ENCODE assay signal across 14 cellular contexts in genomic region chr9:91211414-91211813, GRCh38.
A peak's percentile ranks its signal among the peaks of the same experiment; 100 is the strongest.
DNase-seq lines count a peak whose midpoint lies in the region; ATAC-seq, FAIRE-seq and TF ChIP-seq lines count a peak whose summit lies in the region.
"Had no signal": no experiment of that assay in that cellular context is flagged by ENCODE, and none has a peak within 500 bp of the region (broad histone marks: within the 10 kb centered on the region; RNA-seq: fewer than 3 reads in every experiment).

No MANE protein-coding gene starts in this region.

- TF ChIP-seq CTCF in A549 (IDR thresholded peaks at IDR 0.05) (no peak), HCT116 (IDR thresholded peaks at IDR 0.05 in 2 of 3, conservative IDR thresholded peaks at IDR 0.05 in 1 of 3; ENCODE audit: borderline replicate concordance in 1 of 3, insufficient read depth in 1 of 3, low read depth in 2 of 3, low read length in 2 of 3) (no peak), body of pancreas (IDR thresholded peaks at IDR 0.05) (no peak), mesothelial cell of epicardium (IDR thresholded peaks at IDR 0.05; ENCODE audit: unreplicated experiment) (no peak), A673 (conservative IDR thresholded peaks at IDR 0.05; ENCODE audit: low read depth, low read length) (no peak), thyroid gland (IDR thresholded peaks at IDR 0.05) (no peak)

- H3K4me1 Mint-ChIP-seq in mesothelial cell of epicardium, result peaks cover 27% of the 10 kb centered on the region

- no peaks in the 10 kb centered on the region for H3K9me2 ChIP-seq in HCT116 (ENCODE audit: insufficient read depth)

- H3K36me3 ChIP-seq in HCT116 (ENCODE audit: control insufficient read depth in 1 of 2, insufficient read depth in 2 of 2, low read length in 2 of 2) (no peaks in the 10 kb centered on the region), body of pancreas (replicated peaks in 1 of 2; ENCODE audit: insufficient read depth in 1 of 2, low read depth in 2 of 2) (no peaks in the 10 kb centered on the region), A673 (ENCODE audit: insufficient read depth, low read length, poor library complexity, severe bottlenecking) (no peaks in the 10 kb centered on the region), thyroid gland (no peaks in the 10 kb centered on the region)
- H3K36me3 ChIP-seq: ovary, SJSA1 had no signal

- intact Hi-C loops in HCT116 (cut with micrococcal nuclease), result no loop called here
- intact Hi-C loops in body of pancreas (cut with DNase I), result no loop called here
- intact Hi-C loops in A673 (cut with micrococcal nuclease; ENCODE audit: unreplicated experiment), result no loop called here
- intact Hi-C loops in thyroid gland (cut with DNase I), result no loop called here

- 53% methylated on average over 7 of the region's 7 CpGs for WGBS in A549 (ENCODE audit: missing lambda C conversion rate)
- 17 to 29% methylated on average over 7 of the region's 7 CpGs for WGBS in body of pancreas, 2 donors
- WGBS in thyroid gland, 2 donors, result 93 to 95% methylated on average over 7 of the region's 7 CpGs

- H3K27me3 Mint-ChIP-seq in mesothelial cell of epicardium (ENCODE audit: low read depth), result no peaks in the 10 kb centered on the region
- H3K27me3 Mint-ChIP-seq: B cell had no signal

- CTCF ChIA-PET in A549 (lab: Yijun Ruan, JAX), result interaction anchor here (1.1 kb wide), 1 partner anchor 214 kb away, joined by 3 read pairs; no protein-coding TSS in a partner anchor
- CTCF ChIA-PET in HCT116 (lab: Charles Lee), result no interaction called here
- CTCF ChIA-PET in A673 (lab: Charles Lee), result no interaction called here

- H3K4me2 ChIP-seq in A549 (peak overlapping the region; percentile 44), HCT116 (ENCODE audit: low read length) (no peak overlapping the region)

- H3K4me1 ChIP-seq in A549 (peaks cover 23% of the 10 kb centered on the region), HCT116 (ENCODE audit: control insufficient read depth in 1 of 2, insufficient read depth in 2 of 2, low read length in 2 of 2) (peaks cover 2 to 24% of the 10 kb centered on the region in 2 experiments; a peak in 2 of 4 replicates), body of pancreas (peaks cover 68% of the 10 kb centered on the region), A673 (ENCODE audit: insufficient read depth, low read length, poor library complexity, severe bottlenecking) (no peaks in the 10 kb centered on the region), thyroid gland (peaks cover 12 to 20% of the 10 kb centered on the region in 2 donors)

- H4K20me1 ChIP-seq in HCT116 (ENCODE audit: insufficient read depth), result no peaks in the 10 kb centered on the region

- DNase-seq in A549 (ENCODE audit: low read depth in 1 of 2, low spot score in 1 of 2), result no peak
- DNase-seq in HCT116 (ENCODE audit: low read depth, low spot score), result no peak
- peak; percentile 54 to 73 (median 60) for DNase-seq in body of pancreas
- DNase-seq in mesothelial cell of epicardium (ENCODE audit: low spot score in 2 of 2, unreplicated experiment in 2 of 2), result no peak
- no peak for DNase-seq in A673 (ENCODE audit: low spot score)
- no peak for DNase-seq in thyroid gland
- DNase-seq: aorta, DMS79 treated with DMSO at 0.1 percent for 48 hours, ovary had no signal

- H3K4me3 ChIP-seq in A549 (no peak overlapping the region), HCT116 (replicated peaks in 1 of 2; ENCODE audit: low read depth in 1 of 2, low read length in 2 of 2) (no peak overlapping the region), body of pancreas (no peak overlapping the region), A673 (ENCODE audit: low read depth, low read length, poor library complexity, severe bottlenecking) (no peak overlapping the region), thyroid gland (replicated peaks in 1 of 3) (no peak overlapping the region)
- H3K4me3 ChIP-seq: ovary, SJSA1 had no signal

- H3K79me2 ChIP-seq in HCT116 (ENCODE audit: insufficient read depth, low read length), result no peaks in the 10 kb centered on the region

- H3K27ac ChIP-seq in A549, result no peak overlapping the region
- no peak overlapping the region for H3K27ac ChIP-seq in HCT116 (ENCODE audit: low read depth, low read length)
- H3K27ac ChIP-seq in body of pancreas, result peak overlapping the region; percentile 66 to 93 (median 90)
- no peak overlapping the region for H3K27ac ChIP-seq in A673 (ENCODE audit: low read depth, low read length, poor library complexity, severe bottlenecking)
- H3K27ac ChIP-seq in thyroid gland, result no peak overlapping the region
- H3K27ac ChIP-seq: SJSA1 had no signal

- H3K36me3 Mint-ChIP-seq in mesothelial cell of epicardium, result peaks cover 2% of the 10 kb centered on the region

- no peak for TF ChIP-seq POLR2A in A549 (IDR thresholded peaks at IDR 0.05; ENCODE audit: low read length)
- TF ChIP-seq POLR2A in HCT116 (IDR thresholded peaks at IDR 0.05; ENCODE audit: borderline replicate concordance, extremely low read depth, insufficient read depth, insufficient read length), result no peak
- TF ChIP-seq POLR2A in body of pancreas (IDR thresholded peaks at IDR 0.05), result no peak
- no peak for TF ChIP-seq POLR2A in thyroid gland (IDR thresholded peaks at IDR 0.05)

- TF ChIP-seq RAD21 in A549 (conservative IDR thresholded peaks at IDR 0.05 in 1 of 2, IDR thresholded peaks at IDR 0.05 in 1 of 2), result no peak
- TF ChIP-seq RAD21 in HCT116 (IDR thresholded peaks at IDR 0.05; ENCODE audit: low read depth), result no peak

- no peak for TF ChIP-seq EP300 in A549 (IDR thresholded peaks at IDR 0.05)

- H2AFZ ChIP-seq in HCT116 (ENCODE audit: low read depth, low read length, poor library complexity, severe bottlenecking), result no peak overlapping the region

- H3K4me3 Mint-ChIP-seq in mesothelial cell of epicardium, result no peak overlapping the region

- ATAC-seq in A549 (no peak), HCT116 (no peak), body of pancreas (peak; percentile 62), HG02798 (IDR thresholded peaks at IDR 0.05; ENCODE audit: poor library complexity, unreplicated experiment) (no peak), HG03196 (IDR thresholded peaks at IDR 0.05; ENCODE audit: unreplicated experiment) (no peak)

- peaks cover 2% of the 10 kb centered on the region for H3K9me3 Mint-ChIP-seq in mesothelial cell of epicardium

- no peaks in the 10 kb centered on the region for H3K27me3 ChIP-seq in HCT116 (ENCODE audit: insufficient read depth, low read length)
- H3K27me3 ChIP-seq in body of pancreas, result no peaks in the 10 kb centered on the region
- no peaks in the 10 kb centered on the region for H3K27me3 ChIP-seq in A673 (replicated peaks; ENCODE audit: insufficient read depth, low read depth, low read length, poor library complexity)
- no peaks in the 10 kb centered on the region for H3K27me3 ChIP-seq in thyroid gland
- H3K27me3 ChIP-seq: ovary, SJSA1 had no signal

- H3K9ac ChIP-seq in HCT116 (ENCODE audit: low read length), result no peak overlapping the region

- TSS peak; percentile 12 for BruUV-seq in HCT116 (replicated peaks; lab: Mats Ljungman, UMichigan)
- BruUV-seq in A673 (replicated peaks; lab: Mats Ljungman, UMichigan), result no TSS peak

- peak overlapping the region; percentile 87 for H3K27ac Mint-ChIP-seq in mesothelial cell of epicardium
- H3K27ac Mint-ChIP-seq: B cell had no signal

- H3K9me3 ChIP-seq in A549 (no peaks in the 10 kb centered on the region), HCT116 (ENCODE audit: control insufficient read depth in 1 of 2, insufficient read depth in 1 of 2, low read depth in 1 of 2, low read length in 2 of 2) (peaks cover 0 to 4% of the 10 kb centered on the region in 2 experiments; a peak in 1 of 4 replicates), body of pancreas (no peaks in the 10 kb centered on the region), A673 (ENCODE audit: low read depth, low read length, poor library complexity, severe bottlenecking) (no peaks in the 10 kb centered on the region), thyroid gland (no peaks in the 10 kb centered on the region)
- H3K9me3 ChIP-seq: ovary had no signal

- no peak for FAIRE-seq in A549 (lab: Jason Lieb, UNC)
- FAIRE-seq: TTC549 had no signal

- RAD21 ChIA-PET in HCT116 (lab: Charles Lee; ENCODE audit: low non-redundant PET in 1 of 2, low total read pairs in 2 of 2, uncharacterized antibody in 2 of 2, unreplicated experiment in 2 of 2), result no interaction called here

- POLR2A ChIA-PET in A549 (lab: Yijun Ruan, JAX), result no interaction called here
- POLR2A ChIA-PET in HCT116 (lab: Charles Lee), result no interaction called here
- POLR2A ChIA-PET in A673 (lab: Charles Lee; ENCODE audit: low non-redundant PET), result no interaction called here

TF ChIP-seq in A549, 52 proteins besides CTCF, POLR2A, EP300 and RAD21:
- TF ChIP-seq NR3C1 (IDR thresholded peaks at IDR 0.05) (no peak), CHD2 (IDR thresholded peaks at IDR 0.05; ENCODE audit: low read length, partially characterized antibody) (no peak), MAFK (IDR thresholded peaks at IDR 0.05; ENCODE audit: partially characterized antibody) (no peak), RCOR1 (IDR thresholded peaks at IDR 0.05; ENCODE audit: low read depth, low read length) (no peak), SMC3 (IDR thresholded peaks at IDR 0.05) (no peak), CEBPB (IDR thresholded peaks at IDR 0.05) (no peak), ZNF302 (CRISPR knock-in tag; IDR thresholded peaks at IDR 0.05) (no peak)

TF ChIP-seq in HCT116, 20 proteins besides CTCF, POLR2A, EP300 and RAD21 (continues in another document):
- TF ChIP-seq ELF1 (IDR thresholded peaks at IDR 0.05; ENCODE audit: borderline replicate concordance, low read depth) (no peak), MAX (IDR thresholded peaks at IDR 0.05) (no peak), JUND (IDR thresholded peaks at IDR 0.05) (no peak), ZBTB33 (IDR thresholded peaks at IDR 0.05; ENCODE audit: extremely low read depth, insufficient replicate concordance, low read length) (no peak), EGR1 (IDR thresholded peaks at IDR 0.05; ENCODE audit: low read depth) (no peak), EZH2 (IDR thresholded peaks at IDR 0.05) (no peak)

Comparison
In these comparisons a context has a peak if more than half of its experiments do, and no peak if none do; other contexts are left out.
1. DNase-seq: peak in body of pancreas (4 of 4); none in A549 (0 of 2), HCT116 (single experiment), mesothelial cell of epicardium (0 of 2), A673 (single experiment) and thyroid gland (0 of 2).
2. H3K27ac ChIP-seq: peak in body of pancreas (4 of 4); none in A549 (0 of 2), HCT116 (single experiment), A673 (single experiment) and thyroid gland (0 of 3).